In the genomic region with DNA sequence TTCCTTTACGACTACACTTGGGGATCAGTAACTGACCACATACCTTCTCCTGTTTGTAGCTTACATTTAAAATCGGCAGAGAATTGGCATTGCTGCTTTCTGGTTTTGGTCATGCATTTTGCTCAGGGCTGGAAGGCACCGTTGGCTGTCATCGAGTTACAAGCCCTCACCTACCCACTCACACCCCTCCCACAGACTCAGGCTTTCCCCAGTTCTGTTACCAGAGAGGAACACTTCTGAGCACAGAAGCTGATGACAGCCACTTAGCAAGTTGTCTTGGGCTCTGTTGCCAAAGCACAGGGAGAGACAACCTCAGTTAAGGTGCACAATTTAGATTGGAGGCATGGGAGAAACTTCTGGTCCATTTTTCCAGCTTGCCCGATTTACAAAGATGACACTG, we compare ENCODE assay signal across 26 cellular contexts.
"Had no signal": no experiment of that assay in that cellular context is flagged by ENCODE, and none has a peak within 500 bp of the region (broad histone marks: within the 10 kb centered on the region; RNA-seq: fewer than 3 reads in every experiment).

No MANE protein-coding gene starts in this region.

- H3K27me3 Mint-ChIP-seq: activated B cell treated with CpG ODN at 0.5 μM for 24 hours had no signal

- H3K27ac ChIP-seq: ascending aorta, cardiac muscle cell had no signal

- H3K4me3 ChIP-seq: ascending aorta, cardiac muscle cell had no signal

- H3K36me3 ChIP-seq: ascending aorta, cardiac muscle cell had no signal

- H3K4me1 Mint-ChIP-seq: activated CD4-positive, alpha-beta T cell treated with anti-CD3 and anti-CD28 coated beads, Interleukin-2, amount 10 ng/mL, durations not matched to agents 24 days and 14 days; activated naive CD8-positive, alpha-beta T cell treated with anti-CD3 and anti-CD28 coated beads, Interleukin-2, amount 50 U/mL, for 24 hours; T-cell had no signal

- H3K9me3 ChIP-seq: ascending aorta had no signal

- H3K36me3 Mint-ChIP-seq: activated naive CD4-positive, alpha-beta T cell treated with anti-CD3 and anti-CD28 coated beads, Interleukin-2, amount 50 U/mL, for 72 hours; T-cell had no signal

- H3K27me3 ChIP-seq: ascending aorta had no signal

- H3K27ac Mint-ChIP-seq: activated CD4-positive, alpha-beta T cell treated with anti-CD3 and anti-CD28 coated beads, Interleukin-2, amount 10 ng/mL, durations not matched to agents 24 days and 14 days; activated naive CD4-positive, alpha-beta T cell treated with anti-CD3 and anti-CD28 coated beads, Interleukin-2, amount 50 U/mL, for 72 hours; activated naive CD8-positive, alpha-beta T cell treated with anti-CD3 and anti-CD28 coated beads, Interleukin-2, amount 50 U/mL, for 24 hours; brain; T-cell had no signal

- FAIRE-seq: RCC 7860, TTC549 had no signal

- H3K9me3 Mint-ChIP-seq: activated B cell treated with CpG ODN at 0.5 μM for 24 hours; activated CD4-positive, alpha-beta T cell treated with anti-CD3 and anti-CD28 coated beads, Interleukin-2, amount 10 ng/mL, durations not matched to agents 24 days and 14 days; activated naive CD4-positive, alpha-beta T cell treated with anti-CD3 and anti-CD28 coated beads, Interleukin-2, amount 50 U/mL, for 72 hours; activated naive CD8-positive, alpha-beta T cell treated with anti-CD3 and anti-CD28 coated beads, Interleukin-2, amount 50 U/mL, for 24 hours; activated T-cell treated with anti-CD3 and anti-CD28 coated beads, Interleukin-2, amount 50 U/mL, for 4 hours; brain; T-cell had no signal

- H3K4me1 ChIP-seq: ascending aorta had no signal

- H3K4me3 Mint-ChIP-seq: activated B cell treated with CpG ODN at 0.5 μM for 24 hours; activated CD4-positive, alpha-beta T cell treated with anti-CD3 and anti-CD28 coated beads, Interleukin-2, amount 10 ng/mL, durations not matched to agents 24 days and 14 days; activated naive CD8-positive, alpha-beta T cell treated with anti-CD3 and anti-CD28 coated beads, Interleukin-2, amount 50 U/mL, for 24 hours; activated T-cell treated with anti-CD3 and anti-CD28 coated beads, Interleukin-2, amount 50 U/mL, for 4 hours; brain; T-cell had no signal

- DNase-seq: activated B cell treated with CpG ODN at 0.5 μM for 24 hours; activated CD4-positive, alpha-beta T cell treated with anti-CD3 and anti-CD28 coated beads for 1 hour; activated CD4-positive, alpha-beta T cell treated with anti-CD3 and anti-CD28 coated beads, Interleukin-2, amount 10 ng/mL, durations not matched to agents 24 days and 14 days; activated CD4-positive, alpha-beta T cell treated with anti-CD3 and anti-CD28 coated beads, Interleukin-2, amount 50 U/mL, for 48 hours; activated CD8-positive, alpha-beta memory T cell treated with anti-CD3 and anti-CD28 coated beads for 24 hours; activated effector memory CD4-positive, alpha-beta T cell treated with anti-CD3 and anti-CD28 coated beads, Interleukin-2, amount 50 U/mL, for 16 hours; activated naive CD4-positive, alpha-beta T cell treated with Interleukin-2 at 50 U/mL for 16 hours; activated naive CD8-positive, alpha-beta T cell treated with anti-CD3 and anti-CD28 coated beads, Interleukin-2, amount 50 U/mL, for 24 hours; activated T-cell treated with anti-CD3 and anti-CD28 coated beads, Interleukin-2, amount 50 U/mL, for 4 hours; amniotic stem cell; KG1; NCI-H1048; NCI-H1930; NCI-H2107; NCI-H510A treated with DMSO at 0.1 percent for 48 hours; PC-3; SIG-M5; T-cell; T-helper 2 cell; T1000 had no signal

- ATAC-seq: activated naive CD4-positive, alpha-beta T cell treated with anti-CD3 and anti-CD28 coated beads, Interleukin-2, amount 50 U/mL, for 72 hours; activated naive CD8-positive, alpha-beta T cell treated with anti-CD3 and anti-CD28 coated beads, Interleukin-2, amount 50 U/mL, for 24 hours; activated T-cell treated with anti-CD3 and anti-CD28 coated beads, Interleukin-2, amount 50 U/mL, for 4 hours; PC-3; T-cell had no signal
